Comparison of ENCODE assay signal across 9 cellular contexts in the genomic region with DNA sequence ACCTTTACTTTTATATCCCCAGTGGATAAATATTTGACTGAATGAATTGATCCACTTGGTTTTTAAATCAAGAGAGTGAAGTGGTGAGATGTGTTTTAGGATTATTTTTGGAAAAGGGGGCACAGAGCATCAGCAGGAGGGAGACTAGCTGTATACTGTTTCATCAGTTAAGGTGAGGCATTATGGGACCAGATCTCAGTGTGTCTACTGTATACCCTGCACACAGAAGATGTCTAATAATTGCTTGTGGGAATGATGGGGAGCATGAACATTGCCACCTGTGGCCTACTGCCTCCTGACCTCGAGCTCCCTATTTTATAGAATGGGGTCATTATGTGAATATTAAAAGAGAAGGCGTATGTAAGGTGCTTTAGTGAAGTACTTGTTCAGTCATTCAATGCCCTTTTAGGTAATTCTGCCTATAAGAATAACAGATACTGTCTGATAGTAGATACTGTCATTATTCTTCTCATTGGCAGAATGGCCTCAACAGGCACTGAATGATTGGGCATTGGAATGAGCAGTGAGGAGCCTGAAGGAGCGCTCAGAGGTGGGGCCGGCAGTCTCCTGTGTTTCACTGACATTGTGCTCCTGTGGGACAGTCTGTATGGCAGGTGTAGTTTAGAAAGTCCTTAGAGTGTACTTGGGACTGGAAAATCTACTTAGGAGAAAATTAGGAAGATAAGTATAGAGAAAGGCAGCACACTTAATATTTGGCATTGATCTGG. TPM values are rescaled to one million over a fixed set of nuclear protein-coding genes. Genes with fewer than 3 reads are reported as not detected.
DNase-seq lines count a peak whose midpoint lies in the region; ATAC-seq and TF ChIP-seq lines count a peak whose summit lies in the region.
"Had no signal": no experiment of that assay in that cellular context is flagged by ENCODE, and none has a peak within 500 bp of the region (broad histone marks: within the 10 kb centered on the region; RNA-seq: fewer than 3 reads in every experiment).

No MANE protein-coding gene starts in this region.

- intact Hi-C loops in activated CD4-positive, alpha-beta T cell treated with anti-CD3 and anti-CD28 coated beads for 36 hours (cut with DNase I, micrococcal nuclease) = loop anchor here (2.0 to 5.0 kb wide), 2 partner anchors 48 kb away; partner anchors contain the start of genes FAM120AOS (in 2 of the 2) and FAM120A (in 1 of the 2)

- H3K4me1 Mint-ChIP-seq in activated CD4-positive, alpha-beta T cell treated with anti-CD3 and anti-CD28 coated beads for 36 hours = peaks cover 48% of the 10 kb centered on the region
- H3K4me1 Mint-ChIP-seq in activated T-helper 17 cell treated with anti-CD3 and anti-CD28 coated beads, Interleukin-2, amount 50 U/mL, for 72 hours = peaks cover 37% of the 10 kb centered on the region

- POLR2A ChIA-PET in activated CD4-positive, alpha-beta T cell treated with anti-CD3 and anti-CD28 coated beads for 36 hours (lab: Charles Lee) = no interaction called here

- H3K4me1 ChIP-seq in hepatocyte (ENCODE audit: insufficient read depth) = peaks cover 4% of the 10 kb centered on the region
- H3K4me1 ChIP-seq in subcutaneous abdominal adipose tissue (ENCODE audit: control insufficient read depth in 5 of 5, insufficient read depth in 5 of 5, low read length in 5 of 5) = peaks cover 2 to 20% (median 15%) of the 10 kb centered on the region in 5 donors

- in situ Hi-C loops in GM13977 (cut with MboI; ENCODE audit: low pct_unique_long_range_greater_than_20kb, low sequenced_read_pairs, unreplicated experiment) = no loop called here

- TF ChIP-seq CTCF in hepatocyte (IDR thresholded peaks at IDR 0.05; ENCODE audit: poor library complexity) = no peak
- no peak for TF ChIP-seq CTCF in GM13977 (IDR thresholded peaks at IDR 0.05; ENCODE audit: extremely low read depth, insufficient read depth, missing control alignments)

- peaks cover 3% of the 10 kb centered on the region for H4K20me1 ChIP-seq in hepatocyte (ENCODE audit: insufficient read depth, poor library complexity, severe bottlenecking)

- DNase-seq in activated CD4-positive, alpha-beta T cell treated with anti-CD3 and anti-CD28 coated beads for 36 hours = no peak
- no peak for DNase-seq in activated CD4-positive, alpha-beta T cell treated with anti-CD3 and anti-CD28 coated beads, Interleukin-2, amount 50 U/mL, for 1 hour
- no peak for DNase-seq in hepatocyte (ENCODE audit: low spot score)
- no peak for DNase-seq in NCI-H2196 (lab: John Stamatoyannopoulos, UW; ENCODE audit: unreplicated experiment)
- DNase-seq in GM13977 (ENCODE audit: low spot score) = no peak
- DNase-seq in NCI-H510A (lab: John Stamatoyannopoulos, UW) = no peak
- DNase-seq: stimulated activated CD4-positive, alpha-beta T cell treated with anti-CD3 and anti-CD28 coated beads, Interleukin-4, amount 100 ng/mL, for 1 hour had no signal

- H3K27ac Mint-ChIP-seq in activated CD4-positive, alpha-beta T cell treated with anti-CD3 and anti-CD28 coated beads for 36 hours = peak overlapping the region; percentile 84
- H3K27ac Mint-ChIP-seq in activated T-helper 17 cell treated with anti-CD3 and anti-CD28 coated beads, Interleukin-2, amount 50 U/mL, for 72 hours = peak overlapping the region; percentile 73

- H3K4me2 ChIP-seq in hepatocyte = peak overlapping the region; percentile 41

- H3K9me3 ChIP-seq in hepatocyte (ENCODE audit: low read depth) (no peaks in the 10 kb centered on the region), subcutaneous abdominal adipose tissue (ENCODE audit: control insufficient read depth in 5 of 5, low read length in 5 of 5) (no peaks in the 10 kb centered on the region)

- CTCF ChIA-PET in activated CD4-positive, alpha-beta T cell treated with anti-CD3 and anti-CD28 coated beads for 36 hours (lab: Charles Lee) = no interaction called here

- H3K4me3 Mint-ChIP-seq in activated CD4-positive, alpha-beta T cell treated with anti-CD3 and anti-CD28 coated beads for 36 hours = peak overlapping the region; percentile 43
- peak overlapping the region; percentile 71 for H3K4me3 Mint-ChIP-seq in activated T-helper 17 cell treated with anti-CD3 and anti-CD28 coated beads, Interleukin-2, amount 50 U/mL, for 72 hours

- no peaks in the 10 kb centered on the region for H3K27me3 ChIP-seq in hepatocyte
- no peaks in the 10 kb centered on the region for H3K27me3 ChIP-seq in subcutaneous abdominal adipose tissue (ENCODE audit: control insufficient read depth in 5 of 5, insufficient read depth in 4 of 5, low read length in 5 of 5)

- no peak overlapping the region for H3K27ac ChIP-seq in hepatocyte
- peak overlapping the region; percentile 37 for H3K27ac ChIP-seq in subcutaneous abdominal adipose tissue (ENCODE audit: low read depth, low read length)

- no peaks in the 10 kb centered on the region for H3K9me3 Mint-ChIP-seq in activated CD4-positive, alpha-beta T cell treated with anti-CD3 and anti-CD28 coated beads for 36 hours (ENCODE audit: low read depth)
- H3K9me3 Mint-ChIP-seq in activated T-helper 17 cell treated with anti-CD3 and anti-CD28 coated beads, Interleukin-2, amount 50 U/mL, for 72 hours = no peaks in the 10 kb centered on the region

- H2AFZ ChIP-seq in hepatocyte = no peak overlapping the region

- peaks cover 72% of the 10 kb centered on the region for H3K36me3 Mint-ChIP-seq in activated CD4-positive, alpha-beta T cell treated with anti-CD3 and anti-CD28 coated beads for 36 hours (ENCODE audit: low read depth)
- H3K36me3 Mint-ChIP-seq in activated T-helper 17 cell treated with anti-CD3 and anti-CD28 coated beads, Interleukin-2, amount 50 U/mL, for 72 hours (ENCODE audit: low read depth) = peaks cover 93% of the 10 kb centered on the region

- H3K27me3 Mint-ChIP-seq in activated CD4-positive, alpha-beta T cell treated with anti-CD3 and anti-CD28 coated beads for 36 hours = no peaks in the 10 kb centered on the region
- no peaks in the 10 kb centered on the region for H3K27me3 Mint-ChIP-seq in activated T-helper 17 cell treated with anti-CD3 and anti-CD28 coated beads, Interleukin-2, amount 50 U/mL, for 72 hours

- H3K9ac ChIP-seq in subcutaneous abdominal adipose tissue (ENCODE audit: low read length in 5 of 5) = peak overlapping the region in 4 of 5 donors; percentile 55 to 77 (median 71)

- H3K79me2 ChIP-seq in hepatocyte = peaks cover 43% of the 10 kb centered on the region

- H3K9me2 ChIP-seq in hepatocyte (replicated peaks; ENCODE audit: insufficient read depth) = no peaks in the 10 kb centered on the region

- no peak overlapping the region for H3K4me3 ChIP-seq in hepatocyte
- peak overlapping the region; percentile 54 to 74 (median 65) for H3K4me3 ChIP-seq in subcutaneous abdominal adipose tissue (ENCODE audit: low read depth in 1 of 5, low read length in 5 of 5)

- WGBS in hepatocyte (ENCODE audit: low lambda C conversion rate, missing lambda C conversion rate) = 97% methylated on average over 4 of the region's 4 CpGs

- ATAC-seq in activated CD4-positive, alpha-beta T cell treated with anti-CD3 and anti-CD28 coated beads for 36 hours = peak; percentile 24
- no peak for ATAC-seq in activated T-helper 17 cell treated with anti-CD3 and anti-CD28 coated beads, Interleukin-2, amount 50 U/mL, for 72 hours (replicated peaks)

- no peaks in the 10 kb centered on the region for H3K36me3 ChIP-seq in hepatocyte (replicated peaks; ENCODE audit: insufficient read depth, low read depth)
- peaks cover 8 to 42% (median 32%) of the 10 kb centered on the region in 5 donors for H3K36me3 ChIP-seq in subcutaneous abdominal adipose tissue (ENCODE audit: control insufficient read depth in 5 of 5, insufficient read depth in 5 of 5, low read length in 5 of 5)

RNA-seq across cellular contexts. Expression of gene FAM120AOS, which starts 47.4 kb away (rescaled TPM):
- 10 to 100 TPM; 38.7 to 43.1 TPM for total RNA-seq in activated CD4-positive, alpha-beta T cell treated with anti-CD3 and anti-CD28 coated beads for 36 hours
- total RNA-seq in activated T-helper 17 cell treated with anti-CD3 and anti-CD28 coated beads, Interleukin-2, amount 50 U/mL, for 72 hours = 10 to 100 TPM; 30.2 to 40.8 TPM
- total RNA-seq in hepatocyte = 48.1 and 56.0 TPM in 2 replicates
- 62.4 and 62.8 TPM in 2 replicates for polyA plus RNA-seq in hepatocyte

RNA-seq across cellular contexts. Expression of gene FAM120A, which starts 49.2 kb away (rescaled TPM):
- total RNA-seq in activated CD4-positive, alpha-beta T cell treated with anti-CD3 and anti-CD28 coated beads for 36 hours = 100 to 1,000 TPM; 115 to 154 TPM
- 100 to 1,000 TPM in 1 of 2 donors, 10 to 100 TPM in 1; 87.1 to 151 TPM for total RNA-seq in activated T-helper 17 cell treated with anti-CD3 and anti-CD28 coated beads, Interleukin-2, amount 50 U/mL, for 72 hours
- 42.5 and 49.3 TPM in 2 replicates for total RNA-seq in hepatocyte
- 13.7 and 16.0 TPM in 2 replicates for polyA plus RNA-seq in hepatocyte
